ENCODE assay signal across 8 cellular contexts in genomic region chr11:8810331-8811301, GRCh38.
A peak's percentile ranks its signal among the peaks of the same experiment; 100 is the strongest.
DNase-seq lines count a peak whose midpoint lies in the region; ATAC-seq and TF ChIP-seq lines count a peak whose summit lies in the region.

No MANE protein-coding gene starts in this region.

- ATAC-seq in HG02571 (IDR thresholded peaks at IDR 0.05; ENCODE audit: unreplicated experiment), result no peak
- ATAC-seq in HG03175 (IDR thresholded peaks at IDR 0.05; ENCODE audit: unreplicated experiment), result no peak

- no peak for TF ChIP-seq CTCF in GM13976 (IDR thresholded peaks at IDR 0.05; ENCODE audit: borderline replicate concordance, control extremely low read depth, extremely low read depth, insufficient read depth, missing control alignments)
- TF ChIP-seq CTCF in neutrophil (IDR thresholded peaks at IDR 0.05), result no peak

- DNase-seq in GM13976 (ENCODE audit: low spot score) (peak; percentile 75), NCI-H2107 treated with DMSO at 0.1 percent for 48 hours (lab: John Stamatoyannopoulos, UW; ENCODE audit: unreplicated experiment) (peak; percentile 30), cardiac septum (ENCODE audit: low spot score) (peak; percentile 88)
- DNase-seq in stimulated activated CD4-positive, alpha-beta T cell treated with anti-CD3 and anti-CD28 coated beads, Interleukin-4, amount 100 ng/mL, for 1 hour, result no peak

- in situ Hi-C loops in GM13976 (cut with MboI; ENCODE audit: low sequenced_read_pairs, unreplicated experiment), result no loop called here

- intact Hi-C loops in cardiac septum (cut with DNase I), result loop anchor here (5.0 kb wide), 3 partner anchors 43 to 152 kb away; partner anchors contain the start of gene TMEM9B

- H3K36me3 ChIP-seq in neutrophil, result no peaks in the 10 kb centered on the region

- peak overlapping the region; percentile 37 to 50 for H3K4me3 ChIP-seq in neutrophil (ENCODE audit: low read depth in 1 of 2, low read length in 1 of 2)

- H3K9me3 ChIP-seq in neutrophil, result no peaks in the 10 kb centered on the region

- H3K27me3 ChIP-seq in neutrophil, result no peaks in the 10 kb centered on the region

- peaks cover 53 to 63% of the 10 kb centered on the region in 2 experiments for H3K4me1 ChIP-seq in neutrophil (ENCODE audit: control insufficient read depth in 1 of 2, insufficient read depth in 1 of 2, low read depth in 1 of 2, low read length in 1 of 2)

- H3K27ac ChIP-seq in angular gyrus (ENCODE audit: low read depth, low read length) (peak overlapping the region; percentile 75), neutrophil (no peak overlapping the region)
